ENCODE assay signal across 1 cellular context in genomic region chr3:171457263-171458055, GRCh38.
TF ChIP-seq lines count a peak whose summit lies in the region.

No MANE protein-coding gene starts in this region.

TF ChIP-seq in neural cell, 6 proteins besides CTCF, POLR2A, EP300 and RAD21 (continued from another document):
- TF ChIP-seq REST (IDR thresholded peaks at IDR 0.05; ENCODE audit: borderline replicate concordance) (no peak), SMC3 (conservative IDR thresholded peaks at IDR 0.05; ENCODE audit: poor library complexity) (no peak), EZH2 (IDR thresholded peaks at IDR 0.05; ENCODE audit: borderline replicate concordance, insufficient read depth, low read length, poor library complexity, severe bottlenecking) (no peak), TAF1 (IDR thresholded peaks at IDR 0.05; ENCODE audit: low read depth) (no peak)
